29 cellular contexts compared by ENCODE assay signal in the genomic region with DNA sequence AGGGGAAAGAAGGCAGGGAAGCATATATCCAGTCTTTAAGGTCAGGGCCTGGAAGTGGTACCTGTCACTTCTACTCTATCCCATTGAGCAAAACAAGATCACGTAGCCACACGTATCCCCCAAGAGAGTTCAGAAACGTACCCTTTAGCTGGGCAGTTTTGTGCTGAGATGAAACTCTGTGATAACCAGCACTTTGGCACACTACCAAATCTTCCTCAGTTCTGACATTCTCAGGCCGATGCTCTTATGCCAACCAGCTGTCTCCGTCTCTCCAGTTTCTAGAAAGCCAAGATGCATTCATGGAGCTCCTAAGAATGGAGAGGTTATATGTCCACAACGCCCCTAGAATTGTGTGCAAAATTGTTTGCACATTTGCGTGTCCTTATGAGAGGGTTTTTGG.
"Had no signal": no experiment of that assay in that cellular context is flagged by ENCODE, and none has a peak within 500 bp of the region (broad histone marks: within the 10 kb centered on the region; RNA-seq: fewer than 3 reads in every experiment).

No MANE protein-coding gene starts in this region.

- H3K27ac ChIP-seq: colonic mucosa, epithelial cell of prostate, foreskin keratinocyte, gastroesophageal sphincter, heart left ventricle, hepatocyte, left lung, right lobe of liver, suprapubic skin, transverse colon, upper lobe of right lung, uterus had no signal

- H3K4me1 ChIP-seq: colonic mucosa, foreskin keratinocyte, gastroesophageal sphincter, heart left ventricle, left lung, right lobe of liver, suprapubic skin, transverse colon, upper lobe of right lung, uterus had no signal

- H3K4me3 Mint-ChIP-seq: dendritic cell treated with granulocyte-macrophage colony-stimulating factor and Interleukin-4, amounts not matched to agents 40 ng/mL and 50 ng/mL, for 4 days; endodermal cell; naive thymus-derived CD8-positive, alpha-beta T cell; nephron progenitor cell; stimulated activated naive CD8-positive, alpha-beta T cell treated with anti-CD3 and anti-CD28 coated beads, Interleukin-15, amount 100 ng/mL, for 72 hours had no signal

- H3K36me3 ChIP-seq: colonic mucosa, gastroesophageal sphincter, heart left ventricle, left lung, right lobe of liver, suprapubic skin, transverse colon, upper lobe of right lung, uterus had no signal

- H3K4me1 Mint-ChIP-seq: naive thymus-derived CD8-positive, alpha-beta T cell; stimulated activated naive CD8-positive, alpha-beta T cell treated with anti-CD3 and anti-CD28 coated beads, Interleukin-15, amount 100 ng/mL, for 72 hours had no signal

- H3K9me3 ChIP-seq: colonic mucosa, gastroesophageal sphincter, heart left ventricle, left lung, right lobe of liver, suprapubic skin, transverse colon, upper lobe of right lung, uterus had no signal

- H3K4me3 ChIP-seq: colonic mucosa, gastroesophageal sphincter, heart left ventricle, hepatocyte, left lung, right lobe of liver, smooth muscle cell, suprapubic skin, transverse colon, upper lobe of right lung, uterus had no signal

- H3K27ac Mint-ChIP-seq: dendritic cell treated with granulocyte-macrophage colony-stimulating factor and Interleukin-4, amounts not matched to agents 40 ng/mL and 50 ng/mL, for 4 days; endodermal cell; naive thymus-derived CD8-positive, alpha-beta T cell; nephron progenitor cell; progenitor cell of endocrine pancreas; stimulated activated naive CD8-positive, alpha-beta T cell treated with anti-CD3 and anti-CD28 coated beads, Interleukin-15, amount 100 ng/mL, for 72 hours had no signal

- DNase-seq: colonic mucosa; effector CD8-positive, alpha-beta T cell; endodermal cell; foreskin keratinocyte; heart left ventricle; left cardiac atrium; left lung; mesenchymal stem cell; midbrain; naive thymus-derived CD8-positive, alpha-beta T cell; nephron progenitor cell; nucleus accumbens; right lobe of liver; stimulated activated CD4-positive, alpha-beta T cell treated with anti-CD3 and anti-CD28 coated beads, Interleukin-12 subunit alpha, Interleukin-12 subunit beta, amount 100 ng/mL, for 4 hours; stimulated activated CD4-positive, alpha-beta T cell treated with anti-CD3 and anti-CD28 coated beads, Interleukin-1b, Interleukin-23, amount 100 ng/mL, for 48 hours; stimulated activated CD4-positive, alpha-beta T cell treated with anti-CD3 and anti-CD28 coated beads, Interleukin-4, amount 100 ng/mL, for 1 hour; stimulated activated CD8-positive, alpha-beta memory T cell treated with anti-CD3 and anti-CD28 coated beads, Interleukin-4, amount 100 ng/mL, for 48 hours; stimulated activated naive CD4-positive, alpha-beta T cell; stimulated activated naive CD8-positive, alpha-beta T cell treated with anti-CD3 and anti-CD28 coated beads, Interleukin-15, amount 100 ng/mL, for 72 hours; transverse colon; upper lobe of right lung; uterus had no signal

- H3K9me3 Mint-ChIP-seq: dendritic cell treated with granulocyte-macrophage colony-stimulating factor and Interleukin-4, amounts not matched to agents 40 ng/mL and 50 ng/mL, for 4 days; naive thymus-derived CD8-positive, alpha-beta T cell; nephron progenitor cell; stimulated activated naive CD8-positive, alpha-beta T cell treated with anti-CD3 and anti-CD28 coated beads, Interleukin-15, amount 100 ng/mL, for 72 hours had no signal

- H3K36me3 Mint-ChIP-seq: naive thymus-derived CD8-positive, alpha-beta T cell had no signal

- H2AFZ ChIP-seq: hepatocyte had no signal

- H3K79me2 ChIP-seq: hepatocyte had no signal

- H3K27me3 ChIP-seq: colonic mucosa, foreskin keratinocyte, gastroesophageal sphincter, hepatocyte, transverse colon, upper lobe of right lung, uterus had no signal

- H3K4me2 ChIP-seq: hepatocyte had no signal
